Comparison of ENCODE assay signal across 9 cellular contexts in the genomic region with DNA sequence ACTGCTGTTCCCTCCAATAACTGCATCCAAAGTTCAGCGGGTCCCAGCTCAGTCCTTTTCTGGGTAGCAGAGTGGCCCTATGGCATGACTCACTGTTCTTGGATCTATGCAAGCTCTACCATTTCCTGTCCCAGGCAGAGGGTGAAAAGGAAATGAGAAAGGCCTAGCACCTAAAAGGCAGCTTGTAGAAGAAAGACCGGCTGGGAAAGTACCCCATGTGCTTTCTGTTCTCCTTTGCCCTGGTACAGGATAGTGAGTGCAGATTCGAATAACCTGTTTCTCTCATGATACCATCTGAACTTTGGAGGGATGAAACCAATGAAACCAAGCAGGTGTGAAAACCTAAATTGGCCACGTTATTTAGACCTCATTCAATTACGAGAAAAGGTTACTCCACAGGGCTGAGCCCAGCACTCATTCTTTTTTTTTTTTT. TPM values are rescaled to one million over a fixed set of nuclear protein-coding genes. Genes with fewer than 3 reads are reported as not detected.
DNase-seq lines count a peak whose midpoint lies in the region; ATAC-seq, FAIRE-seq and TF ChIP-seq lines count a peak whose summit lies in the region.
"Had no signal": no experiment of that assay in that cellular context is flagged by ENCODE, and none has a peak within 500 bp of the region (broad histone marks: within the 10 kb centered on the region; RNA-seq: fewer than 3 reads in every experiment).

No MANE protein-coding gene starts in this region.

- no peaks in the 10 kb centered on the region for H3K4me1 ChIP-seq in psoas muscle
- H3K4me1 ChIP-seq in prostate gland (replicated peaks), result no peaks in the 10 kb centered on the region

- intact Hi-C loops in psoas muscle (cut with DNase I) (no loop called here), prostate gland (cut with DNase I) (no loop called here)

- no peak for TF ChIP-seq POLR2A in prostate gland (IDR thresholded peaks at IDR 0.05)

- ATAC-seq in GM18873 (IDR thresholded peaks at IDR 0.05; ENCODE audit: low FRiP score, unreplicated experiment), result peak; percentile 89
- peak; percentile 91 for ATAC-seq in HG02885 (IDR thresholded peaks at IDR 0.05; ENCODE audit: poor library complexity, unreplicated experiment)
- ATAC-seq in psoas muscle, result peak in 3 of 4 donors; percentile 63 to 68 (median 65)

- H3K27me3 ChIP-seq in psoas muscle (ENCODE audit: insufficient read depth in 3 of 3, low read length in 2 of 3) (no peaks in the 10 kb centered on the region), prostate gland (replicated peaks; ENCODE audit: insufficient read depth) (no peaks in the 10 kb centered on the region)

- peak; percentile 48 for DNase-seq in RCC 7860 (ENCODE audit: low spot score)
- peak; percentile 54 for DNase-seq in activated effector memory CD4-positive, alpha-beta T cell treated with Interleukin-2 at 50 U/mL for 16 hours
- no peak for DNase-seq in psoas muscle
- DNase-seq in prostate gland (ENCODE audit: low spot score), result no peak
- no peak for DNase-seq in inferior parietal cortex (ENCODE audit: extremely low spot score)
- no peak for DNase-seq in NCI-H510A (lab: John Stamatoyannopoulos, UW)

- H3K36me3 ChIP-seq in psoas muscle (ENCODE audit: insufficient read depth in 1 of 2, low read depth in 1 of 2) (peaks cover 2 to 44% of the 10 kb centered on the region in 2 donors), prostate gland (peaks cover 0 to 6% of the 10 kb centered on the region in 2 donors)

- 70 to 81% (median 77%) methylated on average over 5 of the region's 5 CpGs for WGBS in psoas muscle, 3 donors
- 63% methylated on average over 5 of the region's 5 CpGs for WGBS in prostate gland

- H3K4me3 ChIP-seq in psoas muscle, result no peak overlapping the region
- no peak overlapping the region for H3K4me3 ChIP-seq in prostate gland

- TF ChIP-seq CTCF in psoas muscle (IDR thresholded peaks at IDR 0.05) (no peak), prostate gland (IDR thresholded peaks at IDR 0.05) (no peak)

- H3K27ac ChIP-seq in psoas muscle (no peak overlapping the region), prostate gland (no peak overlapping the region)
- H3K27ac ChIP-seq: VCaP had no signal

- FAIRE-seq in RCC 7860 (lab: Jason Lieb, UNC), result no peak

- no peaks in the 10 kb centered on the region for H3K9me3 ChIP-seq in psoas muscle
- no peaks in the 10 kb centered on the region for H3K9me3 ChIP-seq in prostate gland

RNA-seq across cellular contexts. Expression of a gene that starts 12.7 kb away (rescaled TPM):
- total RNA-seq in psoas muscle (1 to 10 TPM in 2 of 4 donors, under 1 TPM in 2; 0.69 to 2.1 (median 0.92) TPM), prostate gland (1 to 10 TPM; 1.0 to 3.9 TPM)
- 1 to 10 TPM in 2 of 3 donors, under 1 TPM in 1; 0.15 to 2.7 (median 1.2) TPM for polyA plus RNA-seq in psoas muscle

RNA-seq across cellular contexts. Expression of a gene that starts 15.0 kb away (rescaled TPM):
- 10 to 100 TPM; 29.7 to 76.7 (median 35.7) TPM for total RNA-seq in psoas muscle
- polyA plus RNA-seq in psoas muscle, result 100 to 1,000 TPM in 1 of 3 donors, 10 to 100 TPM in 2; 15.5 to 138 (median 30.5) TPM
- 1 to 10 TPM in 1 of 2 donors, not detected in 1; 6.3 TPM for total RNA-seq in prostate gland

RNA-seq across cellular contexts. Expression of a gene that starts 42.4 kb away (rescaled TPM):
- total RNA-seq in psoas muscle (100 to 1,000 TPM in 1 of 4 donors, 10 to 100 TPM in 3; 91.6 to 135 (median 97.0) TPM), prostate gland (10 to 100 TPM; 12.7 to 31.8 TPM)
- 100 to 1,000 TPM; 247 to 270 (median 264) TPM for polyA plus RNA-seq in psoas muscle

RNA-seq across cellular contexts. Expression of a gene that starts 42.6 kb away (rescaled TPM):
- total RNA-seq in psoas muscle (10 to 100 TPM; 20.4 to 23.9 (median 22.8) TPM), prostate gland (100 to 1,000 TPM; 171 to 270 TPM)
- 10 to 100 TPM; 30.3 to 75.7 (median 40.1) TPM for polyA plus RNA-seq in psoas muscle

Comparison
In these comparisons a context has a peak if more than half of its experiments do, and no peak if none do; other contexts are left out.
1. DNase-seq: peak in RCC 7860 (single experiment) and activated effector memory CD4-positive, alpha-beta T cell treated with Interleukin-2 at 50 U/mL for 16 hours (single experiment); none in psoas muscle (0 of 2), prostate gland (single experiment), inferior parietal cortex (single experiment) and NCI-H510A (single experiment).
2. RNA of a gene that starts 15.0 kb away (total RNA-seq): 29.7 to 76.7 TPM in psoas muscle; 6.3 TPM in prostate gland; every median in the first group is over 4 times any median in the second.
3. Peak in every context shown above with its lines, with median percentiles within 50 percentile points of each other: ATAC-seq.